In genomic region chr20:47679462-47679861, GRCh38 we compare ENCODE assay signal across 29 cellular contexts.
"Had no signal": no experiment of that assay in that cellular context is flagged by ENCODE, and none has a peak within 500 bp of the region (broad histone marks: within the 10 kb centered on the region; RNA-seq: fewer than 3 reads in every experiment).

No MANE protein-coding gene starts in this region.

- H3K27me3 Mint-ChIP-seq: activated CD4-positive, alpha-beta memory T cell treated with anti-CD3 and anti-CD28 coated beads for 36 hours; activated CD4-positive, alpha-beta T cell treated with anti-CD3 and anti-CD28 coated beads, Interleukin-2, amount 10 ng/mL, durations not matched to agents 7 days and 5 days; activated naive CD8-positive, alpha-beta T cell treated with anti-CD3 and anti-CD28 coated beads, Interleukin-2, amount 50 U/mL, for 24 hours; IgD-negative memory B cell had no signal

- H3K4me1 ChIP-seq: ascending aorta, body of pancreas had no signal

- H3K4me1 Mint-ChIP-seq: activated CD4-positive, alpha-beta T cell treated with anti-CD3 and anti-CD28 coated beads, Interleukin-2, amount 10 ng/mL, durations not matched to agents 7 days and 5 days; activated naive CD8-positive, alpha-beta T cell treated with anti-CD3 and anti-CD28 coated beads, Interleukin-2, amount 50 U/mL, for 24 hours had no signal

- FAIRE-seq: bronchial epithelial cell, TTC549 had no signal

- H3K27ac ChIP-seq: ascending aorta, body of pancreas had no signal

- DNase-seq: activated CD4-positive, alpha-beta memory T cell treated with anti-CD3 and anti-CD28 coated beads for 36 hours; activated CD4-positive, alpha-beta T cell treated with anti-CD3 and anti-CD28 coated beads, Interleukin-2, amount 10 ng/mL, durations not matched to agents 7 days and 5 days; activated CD4-positive, CD25-positive, alpha-beta regulatory T cell; activated CD8-positive, alpha-beta memory T cell treated with anti-CD3 and anti-CD28 coated beads for 24 hours; activated naive CD4-positive, alpha-beta T cell treated with Interleukin-2 at 50 U/mL for 16 hours; activated naive CD8-positive, alpha-beta T cell treated with anti-CD3 and anti-CD28 coated beads, Interleukin-2, amount 50 U/mL, for 24 hours; activated T-cell treated with anti-CD3 and anti-CD28 coated beads, Interleukin-2, amount 50 U/mL, for 72 hours; amniotic stem cell; body of pancreas; central memory CD4-positive, alpha-beta T cell; KG1; NCI-H1092; NCI-H1417; NCI-H1930; NCI-H2107; NCI-H2171 treated with DMSO at 0.1 percent for 48 hours; NCI-H226; NCI-H526; NCI-H82; RPMI8226; SIG-M5; T-helper 2 cell; T1000 had no signal

- ATAC-seq: activated naive CD4-positive, alpha-beta T cell treated with anti-CD3 and anti-CD28 coated beads, Interleukin-2, amount 50 U/mL, for 72 hours; activated naive CD8-positive, alpha-beta T cell treated with anti-CD3 and anti-CD28 coated beads, Interleukin-2, amount 50 U/mL, for 24 hours; activated T-cell treated with anti-CD3 and anti-CD28 coated beads, Interleukin-2, amount 50 U/mL, for 72 hours; body of pancreas; Panc1 had no signal

- H3K27me3 ChIP-seq: ascending aorta, body of pancreas had no signal

- H3K9me3 ChIP-seq: ascending aorta, body of pancreas had no signal

- H3K27ac Mint-ChIP-seq: activated CD4-positive, alpha-beta memory T cell treated with anti-CD3 and anti-CD28 coated beads for 36 hours; activated CD4-positive, alpha-beta T cell treated with anti-CD3 and anti-CD28 coated beads, Interleukin-2, amount 10 ng/mL, durations not matched to agents 7 days and 5 days; activated naive CD4-positive, alpha-beta T cell treated with anti-CD3 and anti-CD28 coated beads, Interleukin-2, amount 50 U/mL, for 72 hours; activated naive CD8-positive, alpha-beta T cell treated with anti-CD3 and anti-CD28 coated beads, Interleukin-2, amount 50 U/mL, for 24 hours; activated T-cell treated with anti-CD3 and anti-CD28 coated beads, Interleukin-2, amount 50 U/mL, for 72 hours had no signal

- H3K9me3 Mint-ChIP-seq: activated CD4-positive, alpha-beta memory T cell treated with anti-CD3 and anti-CD28 coated beads for 36 hours; activated CD4-positive, alpha-beta T cell treated with anti-CD3 and anti-CD28 coated beads, Interleukin-2, amount 10 ng/mL, durations not matched to agents 7 days and 5 days; activated naive CD4-positive, alpha-beta T cell treated with anti-CD3 and anti-CD28 coated beads, Interleukin-2, amount 50 U/mL, for 72 hours; activated naive CD8-positive, alpha-beta T cell treated with anti-CD3 and anti-CD28 coated beads, Interleukin-2, amount 50 U/mL, for 24 hours; activated T-cell treated with anti-CD3 and anti-CD28 coated beads, Interleukin-2, amount 50 U/mL, for 72 hours; IgD-negative memory B cell had no signal

- H3K36me3 Mint-ChIP-seq: activated CD4-positive, alpha-beta memory T cell treated with anti-CD3 and anti-CD28 coated beads for 36 hours; activated naive CD4-positive, alpha-beta T cell treated with anti-CD3 and anti-CD28 coated beads, Interleukin-2, amount 50 U/mL, for 72 hours; IgD-negative memory B cell had no signal

- H3K4me3 Mint-ChIP-seq: activated CD4-positive, alpha-beta memory T cell treated with anti-CD3 and anti-CD28 coated beads for 36 hours; activated CD4-positive, alpha-beta T cell treated with anti-CD3 and anti-CD28 coated beads, Interleukin-2, amount 10 ng/mL, durations not matched to agents 7 days and 5 days; activated naive CD8-positive, alpha-beta T cell treated with anti-CD3 and anti-CD28 coated beads, Interleukin-2, amount 50 U/mL, for 24 hours; activated T-cell treated with anti-CD3 and anti-CD28 coated beads, Interleukin-2, amount 50 U/mL, for 72 hours; IgD-negative memory B cell had no signal

- H3K4me3 ChIP-seq: ascending aorta, body of pancreas had no signal
